ENCODE assay signal across 26 cellular contexts in genomic region chr2:178257127-178257526, GRCh38.
"Had no signal": no experiment of that assay in that cellular context is flagged by ENCODE, and none has a peak within 500 bp of the region (broad histone marks: within the 10 kb centered on the region; RNA-seq: fewer than 3 reads in every experiment).

No MANE protein-coding gene starts in this region.

- H3K36me3 Mint-ChIP-seq: activated naive CD4-positive, alpha-beta T cell treated with anti-CD3 and anti-CD28 coated beads, Interleukin-2, amount 50 U/mL, for 24 hours; activated naive CD8-positive, alpha-beta T cell treated with anti-CD3 and anti-CD28 coated beads, Interleukin-2, amount 10 ng/mL, durations not matched to agents 7 days and 5 days had no signal

- H3K9me3 Mint-ChIP-seq: activated CD4-positive, alpha-beta T cell treated with anti-CD3 and anti-CD28 coated beads, Interleukin-2, amount 10 ng/mL, durations not matched to agents 24 days and 14 days; activated naive CD4-positive, alpha-beta T cell treated with anti-CD3 and anti-CD28 coated beads, Interleukin-2, amount 50 U/mL, for 24 hours; activated naive CD8-positive, alpha-beta T cell treated with anti-CD3 and anti-CD28 coated beads, Interleukin-2, amount 10 ng/mL, durations not matched to agents 7 days and 5 days; activated T-cell treated with anti-CD3 and anti-CD28 coated beads, Interleukin-2, amount 50 U/mL, for 24 hours; activated T-helper 2 cell treated with anti-CD3 and anti-CD28 coated beads, Interferon-gamma antibody, Interleukin-2, Interleukin-4, amounts not matched to agents 10 μg/mL and 5 μg/mL and 100 μg/mL, durations not matched to agents 14 hours and 24 hours and 36 hours had no signal

- H3K27me3 Mint-ChIP-seq: activated T-cell treated with anti-CD3 and anti-CD28 coated beads, Interleukin-2, amount 50 U/mL, for 24 hours had no signal

- H3K4me3 Mint-ChIP-seq: activated CD4-positive, alpha-beta T cell treated with anti-CD3 and anti-CD28 coated beads, Interleukin-2, amount 10 ng/mL, durations not matched to agents 24 days and 14 days; activated CD8-positive, alpha-beta T cell treated with anti-CD3 and anti-CD28 coated beads, Interleukin-2, amount 10 ng/mL, durations not matched to agents 7 days and 5 days; activated naive CD4-positive, alpha-beta T cell treated with anti-CD3 and anti-CD28 coated beads, Interleukin-2, amount 50 U/mL, for 24 hours; activated naive CD8-positive, alpha-beta T cell treated with anti-CD3 and anti-CD28 coated beads, Interleukin-2, amount 10 ng/mL, durations not matched to agents 7 days and 5 days; activated T-cell treated with anti-CD3 and anti-CD28 coated beads, Interleukin-2, amount 50 U/mL, for 24 hours had no signal

- ATAC-seq: activated CD8-positive, alpha-beta T cell treated with anti-CD3 and anti-CD28 coated beads, Interleukin-2, amount 10 ng/mL, durations not matched to agents 7 days and 5 days; Right ventricle myocardium inferior had no signal

- H3K9me3 ChIP-seq: ascending aorta, MG63 had no signal

- H3K36me3 ChIP-seq: ascending aorta, cardiac muscle cell, MG63 had no signal

- H3K4me3 ChIP-seq: ascending aorta, cardiac muscle cell, MG63 had no signal

- H3K4me1 Mint-ChIP-seq: activated CD4-positive, alpha-beta T cell treated with anti-CD3 and anti-CD28 coated beads, Interleukin-2, amount 10 ng/mL, durations not matched to agents 24 days and 14 days; activated naive CD4-positive, alpha-beta T cell treated with anti-CD3 and anti-CD28 coated beads, Interleukin-2, amount 50 U/mL, for 24 hours; activated naive CD8-positive, alpha-beta T cell treated with anti-CD3 and anti-CD28 coated beads, Interleukin-2, amount 10 ng/mL, durations not matched to agents 7 days and 5 days had no signal

- H3K27ac Mint-ChIP-seq: activated CD4-positive, alpha-beta T cell treated with anti-CD3 and anti-CD28 coated beads, Interleukin-2, amount 10 ng/mL, durations not matched to agents 24 days and 14 days; activated CD8-positive, alpha-beta T cell treated with anti-CD3 and anti-CD28 coated beads, Interleukin-2, amount 10 ng/mL, durations not matched to agents 7 days and 5 days; activated naive CD4-positive, alpha-beta T cell treated with anti-CD3 and anti-CD28 coated beads, Interleukin-2, amount 50 U/mL, for 24 hours; activated naive CD8-positive, alpha-beta T cell treated with anti-CD3 and anti-CD28 coated beads, Interleukin-2, amount 10 ng/mL, durations not matched to agents 7 days and 5 days; activated T-cell treated with anti-CD3 and anti-CD28 coated beads, Interleukin-2, amount 50 U/mL, for 24 hours; activated T-helper 2 cell treated with anti-CD3 and anti-CD28 coated beads, Interferon-gamma antibody, Interleukin-2, Interleukin-4, amounts not matched to agents 10 μg/mL and 5 μg/mL and 100 μg/mL, durations not matched to agents 14 hours and 24 hours and 36 hours had no signal

- H3K4me1 ChIP-seq: ascending aorta had no signal

- H3K27ac ChIP-seq: ascending aorta, RWPE1 had no signal

- H3K27me3 ChIP-seq: ascending aorta, cardiac muscle cell, MG63 had no signal

- DNase-seq: activated CD4-positive, alpha-beta T cell treated with anti-CD3 and anti-CD28 coated beads, Interleukin-2, amount 10 ng/mL, durations not matched to agents 24 days and 14 days; activated CD4-positive, alpha-beta T cell treated with anti-CD3 and anti-CD28 coated beads, Interleukin-2, amount 50 U/mL, for 4 hours; activated CD8-positive, alpha-beta T cell treated with anti-CD3 and anti-CD28 coated beads, Interleukin-2, amount 10 ng/mL, durations not matched to agents 7 days and 5 days; activated gamma-delta T cell; activated naive CD4-positive, alpha-beta T cell treated with Interleukin-2 at 50 U/mL for 16 hours; activated naive CD8-positive, alpha-beta T cell treated with anti-CD3 and anti-CD28 coated beads, Interleukin-2, amount 10 ng/mL, durations not matched to agents 7 days and 5 days; activated T-cell treated with anti-CD3 and anti-CD28 coated beads, Interleukin-2, amount 50 U/mL, for 24 hours; amygdala; Kasumi-1; KG1; MG63; NCI-H1048; NCI-H1105 treated with DMSO at 0.1 percent for 48 hours; NCI-H1436; NCI-H1694; NCI-H1930; NCI-H345; NCI-H524 treated with DMSO at 0.1 percent for 48 hours; SIG-M5; T1000 had no signal
